8 cellular contexts compared by ENCODE assay signal in genomic region chr22:26316732-26317131, GRCh38.
"Had no signal": no experiment of that assay in that cellular context is flagged by ENCODE, and none has a peak within 500 bp of the region (broad histone marks: within the 10 kb centered on the region; RNA-seq: fewer than 3 reads in every experiment).

No MANE protein-coding gene starts in this region.

- H3K4me3 ChIP-seq: GM12878 had no signal

- ATAC-seq: GM12878 had no signal

- DNase-seq: GDM1, GF-D8 had no signal

- FAIRE-seq: G401.6, GM12878, GM12891, GM12892, GM18507, GM19239 had no signal
